In genomic region chr18:63322908-63323634, GRCh38 we compare ENCODE assay signal across 8 cellular contexts. TPM values are rescaled to one million over a fixed set of nuclear protein-coding genes. Genes with fewer than 3 reads are reported as not detected.
A peak's percentile ranks its signal among the peaks of the same experiment; 100 is the strongest.
DNase-seq lines count a peak whose midpoint lies in the region; ATAC-seq and TF ChIP-seq lines count a peak whose summit lies in the region.

No MANE protein-coding gene starts in this region.

- intact Hi-C loops in sigmoid colon (cut with DNase I), result loop anchor here (1.0 to 5.0 kb wide), 2 partner anchors 99 to 192 kb away; partner anchors contain the start of gene VPS4B

- H3K9me3 ChIP-seq in SJSA1 (replicated peaks) (no peaks in the 10 kb centered on the region), sigmoid colon (no peaks in the 10 kb centered on the region)

- H3K27me3 ChIP-seq in SJSA1 (replicated peaks) (no peaks in the 10 kb centered on the region), sigmoid colon (no peaks in the 10 kb centered on the region)

- no peak for TF ChIP-seq EP300 in sigmoid colon (IDR thresholded peaks at IDR 0.05)

- H3K36me3 ChIP-seq in SJSA1 (no peaks in the 10 kb centered on the region), sigmoid colon (no peaks in the 10 kb centered on the region)

- no peak for TF ChIP-seq POLR2A in sigmoid colon (IDR thresholded peaks at IDR 0.05)

- H3K27ac ChIP-seq in SJSA1 (no peak overlapping the region), sigmoid colon (peak overlapping the region; percentile 47 to 89 (median 68))

- H3K4me3 ChIP-seq in SJSA1 (no peak overlapping the region), sigmoid colon (no peak overlapping the region)

- peak in 3 of 4 experiments; percentile 14 to 30 (median 21) for DNase-seq in activated CD4-positive, CD25-positive, alpha-beta regulatory T cell (lab: John Stamatoyannopoulos, UW)
- DNase-seq in activated CD4-positive, CD25-positive, alpha-beta regulatory T cell treated with anti-CD3 and anti-CD28 coated beads, Interleukin-2, amount 50 U/mL, for 72 hours, result no peak
- peak; percentile 19 for DNase-seq in NCI-H1048 (lab: John Stamatoyannopoulos, UW)
- DNase-seq in SJSA1 (ENCODE audit: low read depth in 1 of 2, low spot score in 2 of 2), result peak; percentile 56 to 59
- peak in 46 of 58 donors; percentile 11 to 79 (median 46) for DNase-seq in anterior cingulate cortex (lab: John Stamatoyannopoulos, UW)
- peak; percentile 60 for DNase-seq in hepatic stellate cell (ENCODE audit: low spot score)
- DNase-seq in sigmoid colon, result peak; percentile 80

- H3K4me1 ChIP-seq in SJSA1 (replicated peaks) (peaks cover 19% of the 10 kb centered on the region), sigmoid colon (peaks cover 0 to 26% (median 15%) of the 10 kb centered on the region in 4 donors)

- 29 to 33% methylated on average over 8 of the region's 8 CpGs for WGBS in sigmoid colon, 2 donors

- ATAC-seq in HG03039 (IDR thresholded peaks at IDR 0.05; ENCODE audit: unreplicated experiment), result no peak

- TF ChIP-seq CTCF in sigmoid colon (IDR thresholded peaks at IDR 0.05), result peak; percentile 58 to 76 (median 74)

RNA-seq across cellular contexts. Expression of gene BCL2, which starts 3.5 kb away (rescaled TPM):
- total RNA-seq in SJSA1 (2014; rRNA removed; shearing (Covaris generic)), result 4.2 and 7.8 TPM in 2 replicates
- total RNA-seq in sigmoid colon, result 10 to 100 TPM; 11.3 to 25.7 (median 18.1) TPM
- 1 to 10 TPM; 2.8 to 9.7 (median 3.6) TPM for polyA plus RNA-seq in sigmoid colon

RNA-seq across cellular contexts. Expression of gene KDSR, which starts 43.9 kb away (rescaled TPM):
- 14.2 and 25.7 TPM in 2 replicates for total RNA-seq in SJSA1 (2014; rRNA removed; shearing (Covaris generic))
- 10 to 100 TPM; 33.2 to 50.5 (median 42.7) TPM for total RNA-seq in sigmoid colon
- 10 to 100 TPM in 2 of 3 donors, 1 to 10 TPM in 1; 7.6 to 19.3 (median 10.8) TPM for polyA plus RNA-seq in sigmoid colon
